16 cellular contexts compared by ENCODE assay signal in the genomic region with DNA sequence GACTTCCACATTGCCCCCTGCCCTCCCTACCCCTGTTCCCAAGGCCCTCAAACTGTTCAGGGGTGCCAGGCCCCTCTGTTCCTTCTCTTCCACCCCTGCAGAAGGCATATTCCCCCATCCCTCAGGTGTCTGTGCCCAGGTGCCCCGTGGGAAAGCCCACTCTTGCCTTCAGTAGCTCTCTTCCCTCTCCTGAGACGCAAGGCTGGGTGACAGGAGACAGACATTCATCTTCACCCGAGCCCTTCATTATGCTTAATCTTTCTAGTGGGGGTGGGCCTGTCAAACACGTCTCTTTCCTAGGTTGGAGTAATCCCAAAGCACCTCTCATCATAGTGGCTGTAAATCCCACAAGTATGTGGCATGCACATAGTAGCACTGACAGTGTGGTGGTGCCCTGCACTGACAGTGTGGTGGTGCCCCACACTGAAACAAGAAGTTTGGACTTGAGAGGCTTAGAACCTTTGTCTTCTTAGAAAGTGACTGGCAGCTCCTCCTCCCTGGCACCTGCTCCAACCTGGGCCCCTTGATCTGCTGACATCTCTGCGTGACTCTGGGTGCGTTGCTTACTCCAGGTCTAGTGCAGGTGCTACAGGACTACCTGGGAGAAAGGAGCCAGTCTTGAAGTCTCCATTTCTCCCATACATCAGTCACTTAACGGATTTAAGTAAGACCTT. TPM values are rescaled to one million over a fixed set of nuclear protein-coding genes. Genes with fewer than 3 reads are reported as not detected.
DNase-seq lines count a peak whose midpoint lies in the region; ATAC-seq and TF ChIP-seq lines count a peak whose summit lies in the region.
"Had no signal": no experiment of that assay in that cellular context is flagged by ENCODE, and none has a peak within 500 bp of the region (broad histone marks: within the 10 kb centered on the region; RNA-seq: fewer than 3 reads in every experiment).

No MANE protein-coding gene starts in this region.

- no peak for TF ChIP-seq POLR2A in tibial nerve (IDR thresholded peaks at IDR 0.05)

- in situ Hi-C loops in brain microvascular endothelial cell (cut with HindIII; ENCODE audit: low pct_ligation_motif_present, low sequenced_read_pairs) = no loop called here

- peaks cover 2% of the 10 kb centered on the region for H3K79me2 ChIP-seq in osteoblast (ENCODE audit: insufficient read depth, low read length)

- no peak overlapping the region for H3K4me3 ChIP-seq in osteoblast (ENCODE audit: insufficient read depth, low read length)
- no peak overlapping the region for H3K4me3 ChIP-seq in tibial nerve
- H3K4me3 ChIP-seq in brain microvascular endothelial cell (ENCODE audit: low read depth, low read length) = no peak overlapping the region

- peaks cover 42% of the 10 kb centered on the region for H3K4me1 Mint-ChIP-seq in activated T-cell treated with anti-CD3 and anti-CD28 coated beads, Interleukin-2, amount 50 U/mL, for 24 hours (ENCODE audit: low read depth)
- peaks cover 42% of the 10 kb centered on the region for H3K4me1 Mint-ChIP-seq in activated T-cell treated with anti-CD3 and anti-CD28 coated beads, Interleukin-2, amount 50 U/mL, for 72 hours (ENCODE audit: low read depth)
- peaks cover 13 to 19% of the 10 kb centered on the region in 2 donors for H3K4me1 Mint-ChIP-seq in effector memory CD8-positive, alpha-beta T cell (ENCODE audit: low read depth in 2 of 2)

- H3K9me3 ChIP-seq in osteoblast (ENCODE audit: low read depth, low read length) (no peaks in the 10 kb centered on the region), tibial nerve (no peaks in the 10 kb centered on the region)

- peak; percentile 25 for DNase-seq in activated T-cell treated with anti-CD3 and anti-CD28 coated beads, Interleukin-2, amount 50 U/mL, for 24 hours
- DNase-seq in activated T-cell treated with anti-CD3 and anti-CD28 coated beads, Interleukin-2, amount 50 U/mL, for 72 hours = no peak
- DNase-seq in effector memory CD8-positive, alpha-beta T cell = no peak
- DNase-seq in osteoblast (ENCODE audit: insufficient read length, low spot score, missing footprints) (no peak), tibial nerve (ENCODE audit: low spot score in 2 of 2) (no peak), brain microvascular endothelial cell (no peak), DMS 273 treated with DMSO at 0.1 percent for 48 hours (lab: John Stamatoyannopoulos, UW) (no peak)
- DNase-seq: foreskin fibroblast; islet precursor cell; NCI-H1436 treated with DMSO at 0.1 percent for 48 hours; NCI-H524; SIG-M5; stimulated activated CD4-positive, alpha-beta T cell treated with anti-CD3 and anti-CD28 coated beads, Interleukin-1b, Interleukin-23, amount 100 ng/mL, for 48 hours had no signal

- H3K36me3 ChIP-seq in osteoblast (ENCODE audit: insufficient read depth, low read length) (no peaks in the 10 kb centered on the region), tibial nerve (no peaks in the 10 kb centered on the region), brain microvascular endothelial cell (replicated peaks) (no peaks in the 10 kb centered on the region)

- H3K4me1 ChIP-seq in osteoblast (ENCODE audit: insufficient read depth, low read length) (peaks cover 40% of the 10 kb centered on the region), tibial nerve (peaks cover 0 to 46% (median 18%) of the 10 kb centered on the region in 4 donors)

- H3K27me3 ChIP-seq in osteoblast (ENCODE audit: insufficient read depth, low read length) = no peaks in the 10 kb centered on the region
- no peaks in the 10 kb centered on the region for H3K27me3 ChIP-seq in tibial nerve
- H3K27me3 ChIP-seq in brain microvascular endothelial cell (replicated peaks) = no peaks in the 10 kb centered on the region

- peak overlapping the region; percentile 16 for H2AFZ ChIP-seq in osteoblast (ENCODE audit: low read length)

- no peak for TF ChIP-seq EP300 in tibial nerve (IDR thresholded peaks at IDR 0.05)

- H3K27ac Mint-ChIP-seq in activated T-cell treated with anti-CD3 and anti-CD28 coated beads, Interleukin-2, amount 50 U/mL, for 24 hours = no peak overlapping the region
- H3K27ac Mint-ChIP-seq in activated T-cell treated with anti-CD3 and anti-CD28 coated beads, Interleukin-2, amount 50 U/mL, for 72 hours = no peak overlapping the region
- H3K27ac Mint-ChIP-seq in effector memory CD8-positive, alpha-beta T cell = peak overlapping the region; percentile 15 to 70
- H3K27ac Mint-ChIP-seq: activated naive CD4-positive, alpha-beta T cell treated with anti-CD3 and anti-CD28 coated beads, Interleukin-2, amount 50 U/mL, for 72 hours had no signal

- H3K27ac ChIP-seq in osteoblast (ENCODE audit: low read depth, low read length) (peak overlapping the region; percentile 4), tibial nerve (peak overlapping the region; percentile 66 to 98 (median 82)), brain microvascular endothelial cell (no peak overlapping the region)
- H3K27ac ChIP-seq: 22Rv1 had no signal

- 88 to 94% methylated on average over 7 of the region's 7 CpGs for WGBS in tibial nerve, 2 donors

- TF ChIP-seq CTCF in osteoblast (IDR thresholded peaks at IDR 0.05; ENCODE audit: extremely low read depth, low read depth, low read length) (no peak), tibial nerve (IDR thresholded peaks at IDR 0.05) (no peak), brain microvascular endothelial cell (IDR thresholded peaks at IDR 0.05; ENCODE audit: low read depth, low read length, missing control alignments) (no peak)

- no peaks in the 10 kb centered on the region for H4K20me1 ChIP-seq in osteoblast (ENCODE audit: insufficient read depth, low read length)

- peak overlapping the region; percentile 26 for H3K4me2 ChIP-seq in osteoblast (ENCODE audit: insufficient read depth, low read length)

- H3K4me3 Mint-ChIP-seq in activated T-cell treated with anti-CD3 and anti-CD28 coated beads, Interleukin-2, amount 50 U/mL, for 24 hours = no peak overlapping the region
- no peak overlapping the region for H3K4me3 Mint-ChIP-seq in activated T-cell treated with anti-CD3 and anti-CD28 coated beads, Interleukin-2, amount 50 U/mL, for 72 hours
- H3K4me3 Mint-ChIP-seq in effector memory CD8-positive, alpha-beta T cell = no peak overlapping the region

- H3K27me3 Mint-ChIP-seq in activated T-cell treated with anti-CD3 and anti-CD28 coated beads, Interleukin-2, amount 50 U/mL, for 24 hours = no peaks in the 10 kb centered on the region
- no peaks in the 10 kb centered on the region for H3K27me3 Mint-ChIP-seq in activated T-cell treated with anti-CD3 and anti-CD28 coated beads, Interleukin-2, amount 50 U/mL, for 72 hours (ENCODE audit: low read depth)
- no peaks in the 10 kb centered on the region for H3K27me3 Mint-ChIP-seq in effector memory CD8-positive, alpha-beta T cell

- peaks cover 3% of the 10 kb centered on the region for H3K36me3 Mint-ChIP-seq in activated T-cell treated with anti-CD3 and anti-CD28 coated beads, Interleukin-2, amount 50 U/mL, for 24 hours (ENCODE audit: low read depth)
- H3K36me3 Mint-ChIP-seq in activated T-cell treated with anti-CD3 and anti-CD28 coated beads, Interleukin-2, amount 50 U/mL, for 72 hours (ENCODE audit: insufficient read depth in 2 of 2) = peaks cover 0 to 3% of the 10 kb centered on the region in 2 donors
- peaks cover 18% of the 10 kb centered on the region for H3K36me3 Mint-ChIP-seq in effector memory CD8-positive, alpha-beta T cell (ENCODE audit: insufficient read depth)
- H3K36me3 Mint-ChIP-seq: activated naive CD4-positive, alpha-beta T cell treated with anti-CD3 and anti-CD28 coated beads, Interleukin-2, amount 50 U/mL, for 72 hours had no signal

- ATAC-seq in activated T-cell treated with anti-CD3 and anti-CD28 coated beads, Interleukin-2, amount 50 U/mL, for 72 hours (replicated peaks in 1 of 2) = no peak
- ATAC-seq in effector memory CD8-positive, alpha-beta T cell (replicated peaks) = no peak
- ATAC-seq in HG03039 (IDR thresholded peaks at IDR 0.05; ENCODE audit: unreplicated experiment) = no peak
- ATAC-seq: activated naive CD4-positive, alpha-beta T cell treated with anti-CD3 and anti-CD28 coated beads, Interleukin-2, amount 50 U/mL, for 72 hours had no signal

- H3K9me3 Mint-ChIP-seq in activated T-cell treated with anti-CD3 and anti-CD28 coated beads, Interleukin-2, amount 50 U/mL, for 24 hours = no peaks in the 10 kb centered on the region
- no peaks in the 10 kb centered on the region for H3K9me3 Mint-ChIP-seq in activated T-cell treated with anti-CD3 and anti-CD28 coated beads, Interleukin-2, amount 50 U/mL, for 72 hours
- H3K9me3 Mint-ChIP-seq in effector memory CD8-positive, alpha-beta T cell = no peaks in the 10 kb centered on the region
- H3K9me3 Mint-ChIP-seq: activated naive CD4-positive, alpha-beta T cell treated with anti-CD3 and anti-CD28 coated beads, Interleukin-2, amount 50 U/mL, for 72 hours had no signal

RNA-seq across cellular contexts. Expression of a gene that starts 16.1 kb away (rescaled TPM):
- total RNA-seq in activated T-cell treated with anti-CD3 and anti-CD28 coated beads, Interleukin-2, amount 50 U/mL, for 72 hours = 1 to 10 TPM; 3.0 to 8.1 TPM
- total RNA-seq in osteoblast = 2.9 and 5.8 TPM in 2 replicates
- 10 to 100 TPM in 2 of 4 donors, 1 to 10 TPM in 2; 8.4 to 17.7 (median 12.6) TPM for total RNA-seq in tibial nerve

Comparison
In these comparisons a context has a peak if more than half of its experiments do, and no peak if none do; other contexts are left out.
1. H3K27ac Mint-ChIP-seq: peak in effector memory CD8-positive, alpha-beta T cell (2 of 2); none in activated T-cell treated with anti-CD3 and anti-CD28 coated beads, Interleukin-2, amount 50 U/mL, for 24 hours (single experiment) and activated T-cell treated with anti-CD3 and anti-CD28 coated beads, Interleukin-2, amount 50 U/mL, for 72 hours (single experiment).